In genomic region chr2:31354837-31355236, GRCh38 we compare ENCODE assay signal across 10 cellular contexts. TPM values are rescaled to one million over a fixed set of nuclear protein-coding genes. Genes with fewer than 3 reads are reported as not detected.
DNase-seq lines count a peak whose midpoint lies in the region; ATAC-seq and TF ChIP-seq lines count a peak whose summit lies in the region.
"Had no signal": no experiment of that assay in that cellular context is flagged by ENCODE, and none has a peak within 500 bp of the region (broad histone marks: within the 10 kb centered on the region; RNA-seq: fewer than 3 reads in every experiment).

No MANE protein-coding gene starts in this region.

- no peaks in the 10 kb centered on the region for H3K9me3 Mint-ChIP-seq in progenitor cell of endocrine pancreas (ENCODE audit: low read depth)

- in situ Hi-C loops in brain microvascular endothelial cell (cut with HindIII; ENCODE audit: low pct_ligation_motif_present, low sequenced_read_pairs), result no loop called here

- H2BK120ac ChIP-seq in neuronal stem cell (ENCODE audit: low read depth, low read length), result no peak overlapping the region

- H3K27me3 Mint-ChIP-seq in progenitor cell of endocrine pancreas, result no peaks in the 10 kb centered on the region

- H4K91ac ChIP-seq in neuronal stem cell (ENCODE audit: low read depth, low read length, poor library complexity), result no peak overlapping the region

- H3K36me3 Mint-ChIP-seq in progenitor cell of endocrine pancreas (ENCODE audit: insufficient read depth), result peaks cover 2% of the 10 kb centered on the region

- H3K23ac ChIP-seq in neuronal stem cell (ENCODE audit: low read depth, low read length, poor library complexity), result no peak overlapping the region

- no peaks in the 10 kb centered on the region for H3K79me1 ChIP-seq in neuronal stem cell (ENCODE audit: low read depth, low read length)

- DNase-seq in NCI-H2171 treated with DMSO at 0.1 percent for 48 hours (lab: John Stamatoyannopoulos, UW) (peak; percentile 2), NCI-H2171 (lab: John Stamatoyannopoulos, UW) (no peak), MM.1S (peak; percentile 25), brain microvascular endothelial cell (no peak), progenitor cell of endocrine pancreas (ENCODE audit: low spot score, unreplicated experiment) (no peak), neuronal stem cell (ENCODE audit: low spot score) (no peak), right cardiac atrium (no peak), NK-92 (lab: John Stamatoyannopoulos, UW; ENCODE audit: unreplicated experiment) (no peak)

- H3K4me3 Mint-ChIP-seq in progenitor cell of endocrine pancreas (ENCODE audit: low read depth), result no peak overlapping the region
- H3K4me3 Mint-ChIP-seq: central memory CD8-positive, alpha-beta T cell had no signal

- H3K79me2 ChIP-seq in MM.1S (ENCODE audit: low read length), result no peaks in the 10 kb centered on the region

- no peak overlapping the region for H2AK5ac ChIP-seq in neuronal stem cell (ENCODE audit: low read depth, low read length)

- peaks cover 1% of the 10 kb centered on the region for H3K4me1 Mint-ChIP-seq in progenitor cell of endocrine pancreas (ENCODE audit: low read depth)
- H3K4me1 Mint-ChIP-seq: central memory CD8-positive, alpha-beta T cell had no signal

- H3K4me2 ChIP-seq in MM.1S (ENCODE audit: low read depth, low read length) (no peak overlapping the region), neuronal stem cell (ENCODE audit: insufficient read depth, low read length, poor library complexity, severe bottlenecking) (no peak overlapping the region)

- H3K9me2 ChIP-seq in MM.1S (replicated peaks; ENCODE audit: insufficient read depth, low read length), result no peaks in the 10 kb centered on the region

- no peak overlapping the region for H2BK15ac ChIP-seq in neuronal stem cell (ENCODE audit: low read length)

- no peaks in the 10 kb centered on the region for H3K9me3 ChIP-seq in MM.1S (replicated peaks; ENCODE audit: insufficient read depth, low read length)
- H3K9me3 ChIP-seq in neuronal stem cell (replicated peaks in 1 of 2; ENCODE audit: control insufficient read depth in 2 of 2, insufficient read depth in 1 of 2, low read depth in 1 of 2, low read length in 2 of 2), result no peaks in the 10 kb centered on the region
- H3K9me3 ChIP-seq in right cardiac atrium (ENCODE audit: control insufficient read depth, low read length), result no peaks in the 10 kb centered on the region

- H3K27me3 ChIP-seq in MM.1S (replicated peaks; ENCODE audit: insufficient read depth, low read length), result no peaks in the 10 kb centered on the region
- no peaks in the 10 kb centered on the region for H3K27me3 ChIP-seq in brain microvascular endothelial cell (replicated peaks)
- H3K27me3 ChIP-seq in neuronal stem cell (ENCODE audit: control insufficient read depth in 3 of 3, insufficient read depth in 3 of 3, low read depth in 1 of 3, low read length in 3 of 3), result no peaks in the 10 kb centered on the region
- no peaks in the 10 kb centered on the region for H3K27me3 ChIP-seq in right cardiac atrium (ENCODE audit: control insufficient read depth, insufficient read depth)

- no peak for ATAC-seq in right cardiac atrium

- intact Hi-C loops in right cardiac atrium (cut with DNase I), result no loop called here

- H3K27ac Mint-ChIP-seq in progenitor cell of endocrine pancreas, result no peak overlapping the region

- H3K27ac ChIP-seq in MM.1S (ENCODE audit: low read length) (no peak overlapping the region), brain microvascular endothelial cell (no peak overlapping the region), neuronal stem cell (replicated peaks; ENCODE audit: low read length) (no peak overlapping the region), right cardiac atrium (ENCODE audit: low read length) (no peak overlapping the region)

- H3K4ac ChIP-seq in neuronal stem cell (ENCODE audit: low read length), result no peak overlapping the region

- no peaks in the 10 kb centered on the region for H4K20me1 ChIP-seq in MM.1S (ENCODE audit: insufficient read depth, low read length)

- no peak overlapping the region for H2BK12ac ChIP-seq in neuronal stem cell (ENCODE audit: low read length)

- H2BK5ac ChIP-seq in neuronal stem cell (ENCODE audit: low read length), result no peak overlapping the region

- H3K36me3 ChIP-seq in MM.1S (replicated peaks; ENCODE audit: insufficient read depth, low read length) (no peaks in the 10 kb centered on the region), brain microvascular endothelial cell (replicated peaks) (no peaks in the 10 kb centered on the region), neuronal stem cell (replicated peaks in 1 of 2; ENCODE audit: control insufficient read depth in 2 of 2, insufficient read depth in 2 of 2, low read length in 2 of 2) (no peaks in the 10 kb centered on the region)

- H3K4me1 ChIP-seq in MM.1S (ENCODE audit: low read length), result no peaks in the 10 kb centered on the region
- H3K4me1 ChIP-seq in neuronal stem cell (ENCODE audit: control insufficient read depth in 2 of 2, insufficient read depth in 1 of 2, low read depth in 1 of 2, low read length in 2 of 2), result no peaks in the 10 kb centered on the region
- H3K4me1 ChIP-seq in right cardiac atrium (ENCODE audit: control insufficient read depth, insufficient read depth, low read length), result no peaks in the 10 kb centered on the region

- H2AFZ ChIP-seq in MM.1S (ENCODE audit: low read length) (no peak overlapping the region), neuronal stem cell (ENCODE audit: low read length) (no peak overlapping the region)

- no peaks in the 10 kb centered on the region for H3F3A ChIP-seq in MM.1S (ENCODE audit: insufficient read depth, low read length)

- no peak overlapping the region for H3K18ac ChIP-seq in neuronal stem cell (ENCODE audit: low read length)

- peak; percentile 31 for TF ChIP-seq CTCF in MM.1S (IDR thresholded peaks at IDR 0.05; ENCODE audit: low read length)
- TF ChIP-seq CTCF in brain microvascular endothelial cell (IDR thresholded peaks at IDR 0.05; ENCODE audit: low read depth, low read length, missing control alignments), result peak; percentile 60
- TF ChIP-seq CTCF in progenitor cell of endocrine pancreas (IDR thresholded peaks at IDR 0.05; ENCODE audit: unreplicated experiment), result peak; percentile 48

- WGBS in neuronal stem cell (ENCODE audit: extremely low coverage in 2 of 2, insufficient read length in 2 of 2, insufficient replicate concordance in 1 of 2), 2 donors, result no CpG with 5 or more reads among the region's 2 CpGs
- WGBS in right cardiac atrium, result 21% methylated on average over 2 of the region's 2 CpGs

- H3K9ac ChIP-seq in MM.1S (ENCODE audit: low read length) (no peak overlapping the region), neuronal stem cell (ENCODE audit: low read depth, low read length, poor library complexity) (no peak overlapping the region)

- H4K8ac ChIP-seq in neuronal stem cell (ENCODE audit: low read depth, low read length), result no peak overlapping the region

- H3K14ac ChIP-seq in neuronal stem cell (ENCODE audit: low read length), result no peak overlapping the region

- no peak overlapping the region for H3K4me3 ChIP-seq in MM.1S (ENCODE audit: low read length)
- H3K4me3 ChIP-seq in brain microvascular endothelial cell (ENCODE audit: low read depth, low read length), result no peak overlapping the region
- no peak overlapping the region for H3K4me3 ChIP-seq in neuronal stem cell (ENCODE audit: low read length in 2 of 2)
- H3K4me3 ChIP-seq in right cardiac atrium (ENCODE audit: low read length), result no peak overlapping the region

RNA-seq across cellular contexts. Expression of gene XDH, which starts 59.7 kb away (rescaled TPM):
- total RNA-seq in progenitor cell of endocrine pancreas (4.8 and 5.6 TPM in 2 replicates), right cardiac atrium (under 1 TPM in 1 of 4 donors, not detected in 3; 0.29 TPM)
- polyA plus RNA-seq in neuronal stem cell (2013, experiment 1 of 2), result 0.75 TPM
- 0.94 TPM for polyA plus RNA-seq in neuronal stem cell (2013, experiment 2 of 2)
- polyA plus RNA-seq in right cardiac atrium, result not detected
- total RNA-seq: posterior vena cava had no signal

Comparison
In these comparisons a context has a peak if more than half of its experiments do, and no peak if none do; other contexts are left out.
1. DNase-seq: peak in NCI-H2171 treated with DMSO at 0.1 percent for 48 hours (single experiment) and MM.1S (single experiment); none in NCI-H2171 (single experiment), brain microvascular endothelial cell (single experiment), progenitor cell of endocrine pancreas (single experiment), neuronal stem cell (single experiment), right cardiac atrium (0 of 3) and NK-92 (single experiment).
2. Peak in every context shown above with its lines, with median percentiles within 50 percentile points of each other: CTCF ChIP-seq.